ENCODE assay signal across 8 cellular contexts in genomic region chr20:54208492-54209044, GRCh38. TPM values are rescaled to one million over a fixed set of nuclear protein-coding genes. Genes with fewer than 3 reads are reported as not detected.
DNase-seq lines count a peak whose midpoint lies in the region; ATAC-seq and TF ChIP-seq lines count a peak whose summit lies in the region.

No MANE protein-coding gene starts in this region.

- no peaks in the 10 kb centered on the region for H3K9me3 Mint-ChIP-seq in CD8-positive, alpha-beta memory T cell
- no peaks in the 10 kb centered on the region for H3K9me3 Mint-ChIP-seq in osteocyte (ENCODE audit: unreplicated experiment)

- no peak for DNase-seq in CD8-positive, alpha-beta memory T cell
- peak; percentile 19 for DNase-seq in WERI-Rb-1
- peak; percentile 55 for DNase-seq in fibroblast of the aortic adventitia (ENCODE audit: low read depth)
- DNase-seq in osteocyte (ENCODE audit: extremely low spot score, unreplicated experiment): no peak
- DNase-seq in NCI-H1436 (lab: John Stamatoyannopoulos, UW): no peak
- DNase-seq in NK-92 treated with Interleukin-12 subunit alpha and Interleukin-12 subunit beta, amount 100 ng/mL, for 24 hours (lab: John Stamatoyannopoulos, UW): no peak

- POLR2A ChIA-PET in CD8-positive, alpha-beta memory T cell (lab: Charles Lee): no interaction called here

- CTCF ChIA-PET in CD8-positive, alpha-beta memory T cell (lab: Charles Lee): interaction anchor here (0.7 to 5.1 kb wide), 5 partner anchors 9 to 1799 kb away, joined by 3 to 25 read pairs (median 5); no protein-coding TSS in a partner anchor

- H3K27ac ChIP-seq in CD8-positive, alpha-beta memory T cell (ENCODE audit: low read depth, low read length): peak overlapping the region; percentile 99
- peak overlapping the region; percentile 97 for H3K27ac ChIP-seq in WERI-Rb-1

- peaks cover 5 to 6% of the 10 kb centered on the region in 2 donors for H3K27me3 Mint-ChIP-seq in CD8-positive, alpha-beta memory T cell
- H3K27me3 Mint-ChIP-seq in osteocyte (ENCODE audit: unreplicated experiment): peaks cover 10% of the 10 kb centered on the region

- H3K4me1 ChIP-seq in CD8-positive, alpha-beta memory T cell (ENCODE audit: insufficient read depth, low read length): peaks cover 24% of the 10 kb centered on the region

- peaks cover 29 to 51% (median 43%) of the 10 kb centered on the region in 3 donors for H3K4me1 Mint-ChIP-seq in CD8-positive, alpha-beta memory T cell
- H3K4me1 Mint-ChIP-seq in osteocyte (ENCODE audit: unreplicated experiment): peaks cover 32% of the 10 kb centered on the region

- peaks cover 0 to 18% (median 0%) of the 10 kb centered on the region in 3 donors for H3K36me3 Mint-ChIP-seq in CD8-positive, alpha-beta memory T cell
- H3K36me3 Mint-ChIP-seq in osteocyte (ENCODE audit: unreplicated experiment): no peaks in the 10 kb centered on the region

- TF ChIP-seq CTCF in WERI-Rb-1 (IDR thresholded peaks at IDR 0.05; ENCODE audit: low read depth, low read length): no peak
- TF ChIP-seq CTCF in fibroblast of the aortic adventitia (IDR thresholded peaks at IDR 0.05; ENCODE audit: insufficient read depth, low read length): no peak
- no peak for TF ChIP-seq CTCF in osteocyte (IDR thresholded peaks at IDR 0.05)

- peak overlapping the region; percentile 91 for H3K4me3 ChIP-seq in CD8-positive, alpha-beta memory T cell (ENCODE audit: low read length)
- peak overlapping the region; percentile 88 for H3K4me3 ChIP-seq in WERI-Rb-1 (ENCODE audit: low read depth, low read length)
- H3K4me3 ChIP-seq in fibroblast of the aortic adventitia (ENCODE audit: low read depth, low read length): peak overlapping the region; percentile 97

- H3K36me3 ChIP-seq in CD8-positive, alpha-beta memory T cell (ENCODE audit: insufficient read depth, low read length): no peaks in the 10 kb centered on the region
- H3K36me3 ChIP-seq in WERI-Rb-1: no peaks in the 10 kb centered on the region

- H3K4me3 Mint-ChIP-seq in CD8-positive, alpha-beta memory T cell: peak overlapping the region; percentile 76 to 100 (median 86)
- peak overlapping the region; percentile 86 for H3K4me3 Mint-ChIP-seq in osteocyte (ENCODE audit: unreplicated experiment)

- H3K27ac Mint-ChIP-seq in CD8-positive, alpha-beta memory T cell: peak overlapping the region; percentile 48 to 93 (median 68)
- peak overlapping the region; percentile 86 for H3K27ac Mint-ChIP-seq in osteocyte (ENCODE audit: unreplicated experiment)

- peak; percentile 4 for ATAC-seq in GM19324 (IDR thresholded peaks at IDR 0.05; ENCODE audit: low FRiP score, unreplicated experiment)
- ATAC-seq in HG03571 (IDR thresholded peaks at IDR 0.05; ENCODE audit: unreplicated experiment): peak; percentile 7

- no peaks in the 10 kb centered on the region for H3K27me3 ChIP-seq in CD8-positive, alpha-beta memory T cell (ENCODE audit: insufficient read depth, low read length, poor library complexity, severe bottlenecking)
- peaks cover 30% of the 10 kb centered on the region for H3K27me3 ChIP-seq in WERI-Rb-1 (ENCODE audit: insufficient read depth, low read depth, severe bottlenecking)

- no peaks in the 10 kb centered on the region for H3K9me3 ChIP-seq in CD8-positive, alpha-beta memory T cell (ENCODE audit: low read length)
- no peaks in the 10 kb centered on the region for H3K9me3 ChIP-seq in WERI-Rb-1 (ENCODE audit: severe bottlenecking)

RNA-seq across cellular contexts. Expression of gene PFDN4, which starts 0.7 kb away (rescaled TPM):
- total RNA-seq in CD8-positive, alpha-beta memory T cell: 10 to 100 TPM; 37.1 to 41.3 TPM
- polyA plus RNA-seq in CD8-positive, alpha-beta memory T cell: 42.5 TPM
- total RNA-seq in fibroblast of the aortic adventitia (ENCODE audit: low replicate concordance) (149 and 1,207 TPM in 2 replicates), osteocyte (18.9 and 23.5 TPM in 2 replicates)

RNA-seq across cellular contexts. Expression of gene CYP24A1, which starts 34.8 kb away (rescaled TPM):
- under 1 TPM; 0.37 to 0.58 TPM for total RNA-seq in CD8-positive, alpha-beta memory T cell
- polyA plus RNA-seq in CD8-positive, alpha-beta memory T cell: 0.40 TPM
- total RNA-seq in fibroblast of the aortic adventitia (ENCODE audit: low replicate concordance): 0.98 TPM in 1 of 2 replicates, not detected in the other
- total RNA-seq in osteocyte: not detected in 2 replicates

Comparison
In these comparisons a context has a peak if more than half of its experiments do, and no peak if none do; other contexts are left out.
1. DNase-seq: peak in WERI-Rb-1 (single experiment) and fibroblast of the aortic adventitia (single experiment); none in CD8-positive, alpha-beta memory T cell (0 of 5), osteocyte (single experiment), NCI-H1436 (single experiment) and NK-92 treated with Interleukin-12 subunit alpha and Interleukin-12 subunit beta, amount 100 ng/mL, for 24 hours (single experiment).
2. Peak in every context shown above with its lines, with median percentiles within 50 percentile points of each other: H3K4me3 ChIP-seq.